In the genomic region with DNA sequence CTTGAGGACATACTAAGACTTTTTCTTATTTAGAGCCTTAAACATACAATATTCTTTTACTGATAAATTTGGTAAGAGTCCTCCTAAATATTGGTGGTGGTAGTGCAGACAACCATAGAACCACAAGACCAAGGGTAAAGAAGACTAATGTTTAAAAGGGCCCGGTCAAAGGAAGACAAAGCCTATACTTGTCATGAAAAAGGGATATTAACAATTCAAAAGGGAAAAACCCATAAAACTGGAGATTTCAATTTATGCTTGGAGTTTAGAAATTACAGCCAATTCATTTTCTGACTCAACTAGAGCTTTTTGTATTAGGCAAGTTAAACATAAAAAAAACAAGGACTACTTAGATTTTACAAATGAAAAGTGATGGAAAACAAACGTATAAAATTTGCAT, we compare ENCODE assay signal across 16 cellular contexts. TPM values are rescaled to one million over a fixed set of nuclear protein-coding genes. Genes with fewer than 3 reads are reported as not detected.
DNase-seq lines count a peak whose midpoint lies in the region; ATAC-seq, FAIRE-seq and TF ChIP-seq lines count a peak whose summit lies in the region.
"Had no signal": no experiment of that assay in that cellular context is flagged by ENCODE, and none has a peak within 500 bp of the region (broad histone marks: within the 10 kb centered on the region; RNA-seq: fewer than 3 reads in every experiment).

No MANE protein-coding gene starts in this region.

- no peak for DNase-seq in GM19239 (ENCODE audit: insufficient read length, low spot score)
- DNase-seq in WTC11 (ENCODE audit: low spot score): no peak
- no peak for DNase-seq in stimulated activated naive B cell treated with anti-CD40 and anti-IgM and Interleukin-4, amounts not matched to agents 10 μg/mL and 1 μg/mL and 100 μg/mL, for 72 hours
- DNase-seq: AML-193; Caco-2; Calu3; CD4-positive, alpha-beta T cell; CD8-positive, alpha-beta T cell; DMS79 treated with DMSO at 0.1 percent for 48 hours; GF-D8 had no signal

- ATAC-seq in WTC11 (no peak), HG03039 (IDR thresholded peaks at IDR 0.05; ENCODE audit: unreplicated experiment) (no peak), GM21447 (IDR thresholded peaks at IDR 0.05; ENCODE audit: unreplicated experiment) (no peak)
- ATAC-seq in stimulated activated naive B cell treated with anti-CD40 and anti-IgM and Interleukin-4, amounts not matched to agents 10 μg/mL and 1 μg/mL and 100 μg/mL, for 72 hours (replicated peaks): no peak
- ATAC-seq: A549; CD8-positive, alpha-beta T cell had no signal

- H3K4me1 Mint-ChIP-seq in WTC11: peaks cover 26% of the 10 kb centered on the region
- peaks cover 6 to 18% of the 10 kb centered on the region in 2 donors for H3K4me1 Mint-ChIP-seq in stimulated activated naive B cell treated with anti-CD40 and anti-IgM and Interleukin-4, amounts not matched to agents 10 μg/mL and 1 μg/mL and 100 μg/mL, for 72 hours

- POLR2A ChIA-PET in WTC11 (lab: Charles Lee): no interaction called here

- H3K36me3 Mint-ChIP-seq in WTC11: peaks cover 14% of the 10 kb centered on the region
- peaks cover 14 to 37% of the 10 kb centered on the region in 2 donors for H3K36me3 Mint-ChIP-seq in stimulated activated naive B cell treated with anti-CD40 and anti-IgM and Interleukin-4, amounts not matched to agents 10 μg/mL and 1 μg/mL and 100 μg/mL, for 72 hours

- no peak for TF ChIP-seq CTCF in WTC11 (IDR thresholded peaks at IDR 0.05)

- H3K4me3 Mint-ChIP-seq in WTC11: no peak overlapping the region
- no peak overlapping the region for H3K4me3 Mint-ChIP-seq in stimulated activated naive B cell treated with anti-CD40 and anti-IgM and Interleukin-4, amounts not matched to agents 10 μg/mL and 1 μg/mL and 100 μg/mL, for 72 hours
- H3K4me3 Mint-ChIP-seq: B cell; CD4-positive, alpha-beta T cell; CD8-positive, alpha-beta T cell had no signal

- no peaks in the 10 kb centered on the region for H3K9me3 Mint-ChIP-seq in WTC11
- no peaks in the 10 kb centered on the region for H3K9me3 Mint-ChIP-seq in stimulated activated naive B cell treated with anti-CD40 and anti-IgM and Interleukin-4, amounts not matched to agents 10 μg/mL and 1 μg/mL and 100 μg/mL, for 72 hours
- H3K9me3 Mint-ChIP-seq: CD4-positive, alpha-beta T cell; CD8-positive, alpha-beta T cell had no signal

- H3K27me3 Mint-ChIP-seq in WTC11 (ENCODE audit: low read depth): no peaks in the 10 kb centered on the region
- H3K27me3 Mint-ChIP-seq in stimulated activated naive B cell treated with anti-CD40 and anti-IgM and Interleukin-4, amounts not matched to agents 10 μg/mL and 1 μg/mL and 100 μg/mL, for 72 hours: no peaks in the 10 kb centered on the region
- H3K27me3 Mint-ChIP-seq: B cell; CD4-positive, alpha-beta T cell had no signal

- CTCF ChIA-PET in WTC11 (lab: Charles Lee): interaction anchor here (1.5 kb wide), 1 partner anchor 211 kb away, joined by 4 read pairs; no protein-coding TSS in a partner anchor

- FAIRE-seq in GM19239 (lab: Jason Lieb, UNC): peak; percentile 54
- FAIRE-seq: A549, D721Med, GM12891 had no signal

- 0 out of 2 replicates have a peak overlapping the region, but pooled peaks have one; percentile 4 for H3K27ac Mint-ChIP-seq in WTC11
- H3K27ac Mint-ChIP-seq in stimulated activated naive B cell treated with anti-CD40 and anti-IgM and Interleukin-4, amounts not matched to agents 10 μg/mL and 1 μg/mL and 100 μg/mL, for 72 hours: peak overlapping the region; percentile 20
- H3K27ac Mint-ChIP-seq: B cell; CD4-positive, alpha-beta T cell; CD8-positive, alpha-beta T cell had no signal

TF ChIP-seq in WTC11, 78 proteins besides CTCF, POLR2A, EP300 and RAD21:
- no peak for TF ChIP-seq MXD4 (CRISPR knock-in tag; IDR thresholded peaks at IDR 0.05; ENCODE audit: borderline replicate concordance)
- no peak for TF ChIP-seq NR2C2 (CRISPR knock-in tag; IDR thresholded peaks at IDR 0.05)
TF ChIP-seq in WTC11: peak in this region for 0.

RNA-seq across cellular contexts. Expression of gene FEM1C, which starts 24.4 kb away (rescaled TPM):
- total RNA-seq in WTC11 (2021): 12.1 to 13.6 TPM (median 12.4 TPM) in 3 replicates
